ENCODE assay signal across 10 cellular contexts in genomic region chr20:1377341-1377871, GRCh38. TPM values are rescaled to one million over a fixed set of nuclear protein-coding genes. Genes with fewer than 3 reads are reported as not detected.
DNase-seq lines count a peak whose midpoint lies in the region; ATAC-seq and TF ChIP-seq lines count a peak whose summit lies in the region.
"Had no signal": no experiment of that assay in that cellular context is flagged by ENCODE, and none has a peak within 500 bp of the region (broad histone marks: within the 10 kb centered on the region; RNA-seq: fewer than 3 reads in every experiment).

No MANE protein-coding gene starts in this region.

- intact Hi-C loops in prostate gland (cut with DNase I), result no loop called here

- no peaks in the 10 kb centered on the region for H3K27me3 ChIP-seq in CD4-positive, CD25-positive, alpha-beta regulatory T cell (ENCODE audit: control insufficient read depth, insufficient read depth, low read length)
- H3K27me3 ChIP-seq in muscle layer of duodenum (ENCODE audit: low read depth, low read length) (no peaks in the 10 kb centered on the region), prostate gland (replicated peaks; ENCODE audit: insufficient read depth) (no peaks in the 10 kb centered on the region)

- H3K4me3 ChIP-seq in CD4-positive, CD25-positive, alpha-beta regulatory T cell (ENCODE audit: low read depth, low read length), result peak overlapping the region; percentile 27
- H3K4me3 ChIP-seq in muscle layer of duodenum (ENCODE audit: low read depth in 1 of 2, low read length in 2 of 2) (no peak overlapping the region), prostate gland (no peak overlapping the region)
- H3K4me3 ChIP-seq: SK-N-MC had no signal

- H3K4me1 ChIP-seq in CD4-positive, CD25-positive, alpha-beta regulatory T cell (ENCODE audit: control insufficient read depth, insufficient read depth, low read length, poor library complexity, severe bottlenecking), result peaks cover 38% of the 10 kb centered on the region
- H3K4me1 ChIP-seq in muscle layer of duodenum (ENCODE audit: control insufficient read depth in 1 of 2, insufficient read depth in 2 of 2, low read length in 2 of 2) (peaks cover 28 to 57% of the 10 kb centered on the region in 2 donors), prostate gland (replicated peaks) (peaks cover 4% of the 10 kb centered on the region)

- TF ChIP-seq POLR2A in prostate gland (IDR thresholded peaks at IDR 0.05), result no peak

- H3K9me3 ChIP-seq in CD4-positive, CD25-positive, alpha-beta regulatory T cell (ENCODE audit: control insufficient read depth in 2 of 2, low read length in 2 of 2), result no peaks in the 10 kb centered on the region
- H3K9me3 ChIP-seq in muscle layer of duodenum (ENCODE audit: control insufficient read depth in 1 of 2, low read length in 2 of 2) (no peaks in the 10 kb centered on the region), prostate gland (no peaks in the 10 kb centered on the region)

- no peak for DNase-seq in CD4-positive, CD25-positive, alpha-beta regulatory T cell
- DNase-seq in prostate gland (ENCODE audit: low spot score) (no peak), type B pancreatic cell (ENCODE audit: extremely low spot score, unreplicated experiment) (no peak)
- DNase-seq: NCI-H187 had no signal

- no peak for ATAC-seq in CD4-positive, CD25-positive, alpha-beta regulatory T cell (ENCODE audit: low read depth in 2 of 2)
- ATAC-seq in GM21447 (IDR thresholded peaks at IDR 0.05; ENCODE audit: unreplicated experiment) (peak; percentile 41), HG03457 (IDR thresholded peaks at IDR 0.05; ENCODE audit: unreplicated experiment) (no peak), GM21619 (IDR thresholded peaks at IDR 0.05; ENCODE audit: unreplicated experiment) (no peak)
- peak; percentile 83 for ATAC-seq in activated T-helper 17 cell treated with anti-CD3 and anti-CD28 coated beads, Interleukin-2, amount 50 U/mL, for 72 hours (replicated peaks)

- peak overlapping the region; percentile 69 to 90 (median 86) for H3K27ac Mint-ChIP-seq in CD4-positive, CD25-positive, alpha-beta regulatory T cell
- H3K27ac Mint-ChIP-seq in activated T-helper 17 cell treated with anti-CD3 and anti-CD28 coated beads, Interleukin-2, amount 50 U/mL, for 72 hours, result peak overlapping the region; percentile 98
- H3K27ac Mint-ChIP-seq in type B pancreatic cell, result no peak overlapping the region

- H3K27ac ChIP-seq in CD4-positive, CD25-positive, alpha-beta regulatory T cell (ENCODE audit: insufficient read depth, low read length, poor library complexity, severe bottlenecking), result no peak overlapping the region
- H3K27ac ChIP-seq in muscle layer of duodenum (ENCODE audit: low read length), result peak overlapping the region; percentile 26
- no peak overlapping the region for H3K27ac ChIP-seq in prostate gland
- H3K27ac ChIP-seq: SK-N-MC had no signal

- no peaks in the 10 kb centered on the region for H3K27me3 Mint-ChIP-seq in CD4-positive, CD25-positive, alpha-beta regulatory T cell
- H3K27me3 Mint-ChIP-seq in activated T-helper 17 cell treated with anti-CD3 and anti-CD28 coated beads, Interleukin-2, amount 50 U/mL, for 72 hours, result no peaks in the 10 kb centered on the region
- no peaks in the 10 kb centered on the region for H3K27me3 Mint-ChIP-seq in type B pancreatic cell

- peaks cover 60 to 89% (median 76%) of the 10 kb centered on the region in 4 donors for H3K4me1 Mint-ChIP-seq in CD4-positive, CD25-positive, alpha-beta regulatory T cell
- H3K4me1 Mint-ChIP-seq in activated T-helper 17 cell treated with anti-CD3 and anti-CD28 coated beads, Interleukin-2, amount 50 U/mL, for 72 hours, result peaks cover 69% of the 10 kb centered on the region
- H3K4me1 Mint-ChIP-seq in type B pancreatic cell (ENCODE audit: unreplicated experiment), result peaks cover 58% of the 10 kb centered on the region

- H3K4me3 Mint-ChIP-seq in CD4-positive, CD25-positive, alpha-beta regulatory T cell, result peak overlapping the region in 3 of 4 donors; percentile 37 to 67 (median 58)
- H3K4me3 Mint-ChIP-seq in activated T-helper 17 cell treated with anti-CD3 and anti-CD28 coated beads, Interleukin-2, amount 50 U/mL, for 72 hours, result peak overlapping the region; percentile 79
- no peak overlapping the region for H3K4me3 Mint-ChIP-seq in type B pancreatic cell

- 85% methylated on average over 5 of the region's 5 CpGs for WGBS in prostate gland

- no peaks in the 10 kb centered on the region for H3K9me3 Mint-ChIP-seq in CD4-positive, CD25-positive, alpha-beta regulatory T cell
- no peaks in the 10 kb centered on the region for H3K9me3 Mint-ChIP-seq in activated T-helper 17 cell treated with anti-CD3 and anti-CD28 coated beads, Interleukin-2, amount 50 U/mL, for 72 hours
- H3K9me3 Mint-ChIP-seq in type B pancreatic cell, result no peaks in the 10 kb centered on the region

- H3K36me3 Mint-ChIP-seq in CD4-positive, CD25-positive, alpha-beta regulatory T cell, result peaks cover 26% of the 10 kb centered on the region
- H3K36me3 Mint-ChIP-seq in activated T-helper 17 cell treated with anti-CD3 and anti-CD28 coated beads, Interleukin-2, amount 50 U/mL, for 72 hours (ENCODE audit: low read depth), result peaks cover 99% of the 10 kb centered on the region
- no peaks in the 10 kb centered on the region for H3K36me3 Mint-ChIP-seq in type B pancreatic cell

- H3K36me3 ChIP-seq in CD4-positive, CD25-positive, alpha-beta regulatory T cell (ENCODE audit: control insufficient read depth, insufficient read depth, low read length), result peaks cover 30% of the 10 kb centered on the region
- H3K36me3 ChIP-seq in muscle layer of duodenum (ENCODE audit: control insufficient read depth in 1 of 2, insufficient read depth in 2 of 2, low read length in 2 of 2), result peaks cover 0 to 16% of the 10 kb centered on the region in 2 donors
- H3K36me3 ChIP-seq in prostate gland, result no peaks in the 10 kb centered on the region

- TF ChIP-seq CTCF in prostate gland (IDR thresholded peaks at IDR 0.05), result no peak
- TF ChIP-seq CTCF in type B pancreatic cell (conservative IDR thresholded peaks at IDR 0.05), result no peak

RNA-seq across cellular contexts. Expression of gene FKBP1A, which starts 15.4 kb away (rescaled TPM):
- total RNA-seq in CD4-positive, CD25-positive, alpha-beta regulatory T cell, result 84.3 TPM
- 10 to 100 TPM; 49.1 to 72.4 (median 59.4) TPM for polyA plus RNA-seq in CD4-positive, CD25-positive, alpha-beta regulatory T cell
- 100 to 1,000 TPM; 178 to 294 TPM for total RNA-seq in activated T-helper 17 cell treated with anti-CD3 and anti-CD28 coated beads, Interleukin-2, amount 50 U/mL, for 72 hours
- total RNA-seq in prostate gland (100 to 1,000 TPM; 103 to 161 TPM), type B pancreatic cell (ENCODE audit: low replicate concordance) (149 and 177 TPM in 2 replicates)

RNA-seq across cellular contexts. Expression of gene SDCBP2, which starts 48.5 kb away (rescaled TPM):
- 1.2 TPM for total RNA-seq in CD4-positive, CD25-positive, alpha-beta regulatory T cell
- polyA plus RNA-seq in CD4-positive, CD25-positive, alpha-beta regulatory T cell, result 1 to 10 TPM; 1.6 to 4.3 (median 3.4) TPM
- total RNA-seq in activated T-helper 17 cell treated with anti-CD3 and anti-CD28 coated beads, Interleukin-2, amount 50 U/mL, for 72 hours, result 10 to 100 TPM in 1 of 2 donors, 1 to 10 TPM in 1; 1.8 to 14.3 TPM
- total RNA-seq in prostate gland (1 to 10 TPM; 4.0 to 7.3 TPM), type B pancreatic cell (ENCODE audit: low replicate concordance) (4.9 and 7.4 TPM in 2 replicates)

Comparison
In these comparisons a context has a peak if more than half of its experiments do, and no peak if none do; other contexts are left out.
1. ATAC-seq: peak in GM21447 (single experiment) and activated T-helper 17 cell treated with anti-CD3 and anti-CD28 coated beads, Interleukin-2, amount 50 U/mL, for 72 hours (single experiment); none in CD4-positive, CD25-positive, alpha-beta regulatory T cell (0 of 2), HG03457 (single experiment) and GM21619 (single experiment).